In the genomic region with DNA sequence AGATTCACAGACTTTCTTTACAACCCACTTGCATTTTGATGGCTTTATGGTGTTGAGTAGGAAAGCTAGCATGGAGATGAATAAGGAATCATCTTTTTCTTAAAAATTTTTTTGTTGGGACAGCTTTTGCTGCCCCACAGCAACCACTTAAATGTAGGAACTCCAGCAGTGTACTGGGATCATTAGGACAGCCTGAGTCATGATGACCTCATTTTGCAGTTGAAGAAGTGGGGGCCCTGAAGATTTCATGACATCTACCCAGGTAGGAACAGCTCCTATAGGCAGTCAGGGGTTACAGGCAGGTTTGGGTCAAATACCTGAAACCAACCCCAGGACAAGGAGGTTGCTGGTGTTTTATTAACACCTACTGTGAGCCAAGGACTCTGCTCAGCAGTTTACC, we compare ENCODE assay signal across 13 cellular contexts. TPM values are rescaled to one million over a fixed set of nuclear protein-coding genes. Genes with fewer than 3 reads are reported as not detected.
DNase-seq lines count a peak whose midpoint lies in the region; ATAC-seq, FAIRE-seq and TF ChIP-seq lines count a peak whose summit lies in the region.
"Had no signal": no experiment of that assay in that cellular context is flagged by ENCODE, and none has a peak within 500 bp of the region (broad histone marks: within the 10 kb centered on the region; RNA-seq: fewer than 3 reads in every experiment).

No MANE protein-coding gene starts in this region.

- peaks cover 32% of the 10 kb centered on the region for H3K36me3 Mint-ChIP-seq in activated naive CD8-positive, alpha-beta T cell treated with anti-CD3 and anti-CD28 coated beads, Interleukin-2, amount 50 U/mL, for 24 hours (ENCODE audit: low read depth)

- H3K4me1 ChIP-seq in A673 (ENCODE audit: insufficient read depth, low read length, poor library complexity, severe bottlenecking) (peaks cover 20% of the 10 kb centered on the region), keratinocyte (ENCODE audit: control insufficient read depth, extremely low read depth, insufficient read depth, low read length) (peaks cover 36% of the 10 kb centered on the region), prostate gland (replicated peaks) (peaks cover 4% of the 10 kb centered on the region)

- H3K4me3 ChIP-seq in A673 (ENCODE audit: low read depth, low read length, poor library complexity, severe bottlenecking): peak overlapping the region; percentile 90
- no peak overlapping the region for H3K4me3 ChIP-seq in keratinocyte (ENCODE audit: control insufficient read depth in 2 of 3, extremely low read depth in 1 of 3, insufficient read depth in 2 of 3, low read depth in 1 of 3, low read length in 3 of 3)
- no peak overlapping the region for H3K4me3 ChIP-seq in prostate gland

- H3K9me3 ChIP-seq in A673 (ENCODE audit: low read depth, low read length, poor library complexity, severe bottlenecking) (no peaks in the 10 kb centered on the region), keratinocyte (ENCODE audit: control insufficient read depth, low read depth, low read length) (no peaks in the 10 kb centered on the region), prostate gland (no peaks in the 10 kb centered on the region)

- H3K9ac ChIP-seq in keratinocyte (ENCODE audit: control insufficient read depth, extremely low read depth, insufficient read depth, low read length): no peak overlapping the region

- dilution Hi-C loops in keratinocyte (cut with MboI; ENCODE audit: extremely low pct_ligation_motif_present, low sequenced_read_pairs): no loop called here

- FAIRE-seq in keratinocyte (lab: Jason Lieb, UNC): no peak
- FAIRE-seq: urothelium cell line had no signal

- H3K9me1 ChIP-seq in keratinocyte (ENCODE audit: control insufficient read depth, extremely low read depth, insufficient read depth, low read length): no peaks in the 10 kb centered on the region

- H3K4me1 Mint-ChIP-seq in activated naive CD8-positive, alpha-beta T cell treated with anti-CD3 and anti-CD28 coated beads, Interleukin-2, amount 50 U/mL, for 24 hours: peaks cover 33% of the 10 kb centered on the region

- CTCF ChIA-PET in A673 (lab: Charles Lee): no interaction called here

- TF ChIP-seq POLR2A in prostate gland (IDR thresholded peaks at IDR 0.05): no peak

- peak overlapping the region; percentile 93 for H3K27ac ChIP-seq in A673 (ENCODE audit: low read depth, low read length, poor library complexity, severe bottlenecking)
- peak overlapping the region; percentile 99 for H3K27ac ChIP-seq in keratinocyte (ENCODE audit: control insufficient read depth, insufficient read depth, low read length)
- H3K27ac ChIP-seq in prostate gland: no peak overlapping the region

- no peaks in the 10 kb centered on the region for H3K9me3 Mint-ChIP-seq in activated naive CD8-positive, alpha-beta T cell treated with anti-CD3 and anti-CD28 coated beads, Interleukin-2, amount 50 U/mL, for 24 hours

- no TSS peak for BruUV-seq in A673 (replicated peaks; lab: Mats Ljungman, UMichigan)

- peaks cover 42% of the 10 kb centered on the region for H3K36me3 ChIP-seq in A673 (ENCODE audit: insufficient read depth, low read length, poor library complexity, severe bottlenecking)
- peaks cover 13 to 34% of the 10 kb centered on the region in 2 experiments for H3K36me3 ChIP-seq in keratinocyte (ENCODE audit: control insufficient read depth in 2 of 2, extremely low read depth in 1 of 2, insufficient read depth in 2 of 2, low read length in 2 of 2)
- peaks cover 0 to 14% of the 10 kb centered on the region in 2 donors for H3K36me3 ChIP-seq in prostate gland

- peak overlapping the region; percentile 18 for H3K4me3 Mint-ChIP-seq in activated naive CD8-positive, alpha-beta T cell treated with anti-CD3 and anti-CD28 coated beads, Interleukin-2, amount 50 U/mL, for 24 hours

- peak overlapping the region; percentile 98 for H3K4me2 ChIP-seq in keratinocyte (ENCODE audit: control insufficient read depth, extremely low read depth, insufficient read depth, low read depth, low read length)

- no peak overlapping the region for H3K27ac Mint-ChIP-seq in activated naive CD8-positive, alpha-beta T cell treated with anti-CD3 and anti-CD28 coated beads, Interleukin-2, amount 50 U/mL, for 24 hours

- no peak overlapping the region for H2AFZ ChIP-seq in keratinocyte (ENCODE audit: control insufficient read depth, low read length)

- H4K20me1 ChIP-seq in keratinocyte (ENCODE audit: control insufficient read depth, extremely low read depth, insufficient read depth, low read length): peaks cover 3% of the 10 kb centered on the region

- no peak for DNase-seq in A673 (ENCODE audit: low spot score)
- DNase-seq in EH (ENCODE audit: low read depth): peak; percentile 19
- no peak for DNase-seq in activated naive CD8-positive, alpha-beta T cell treated with anti-CD3 and anti-CD28 coated beads, Interleukin-2, amount 50 U/mL, for 24 hours
- DNase-seq in keratinocyte (ENCODE audit: low read depth, low spot score): no peak
- DNase-seq in DMS 273 (lab: John Stamatoyannopoulos, UW; ENCODE audit: unreplicated experiment): no peak
- DNase-seq in prostate gland (ENCODE audit: low spot score): no peak
- DNase-seq: H7; stimulated activated CD4-positive, alpha-beta T cell treated with anti-CD3 and anti-CD28 coated beads, Interleukin-12 subunit alpha, Interleukin-12 subunit beta, amount 100 ng/mL, for 4 hours; T-helper 9 cell had no signal

- TF ChIP-seq CTCF in A673 (conservative IDR thresholded peaks at IDR 0.05; ENCODE audit: low read depth, low read length): no peak
- TF ChIP-seq CTCF in keratinocyte (optimal IDR thresholded peaks at IDR 0.05 in 1 of 3, IDR thresholded peaks at IDR 0.05 in 1 of 3, conservative IDR thresholded peaks at IDR 0.05 in 1 of 3; ENCODE audit: extremely low read depth in 1 of 3, insufficient read depth in 2 of 3, low read length in 3 of 3): no peak
- no peak for TF ChIP-seq CTCF in prostate gland (IDR thresholded peaks at IDR 0.05)

- POLR2A ChIA-PET in A673 (lab: Charles Lee; ENCODE audit: low non-redundant PET): no interaction called here

- H3K27me3 ChIP-seq in A673 (replicated peaks; ENCODE audit: insufficient read depth, low read depth, low read length, poor library complexity) (no peaks in the 10 kb centered on the region), keratinocyte (ENCODE audit: control insufficient read depth, extremely low read depth, insufficient read depth, low read length) (no peaks in the 10 kb centered on the region), prostate gland (replicated peaks; ENCODE audit: insufficient read depth) (no peaks in the 10 kb centered on the region)

- intact Hi-C loops in A673 (cut with micrococcal nuclease; ENCODE audit: unreplicated experiment) (no loop called here), prostate gland (cut with DNase I) (loop anchor here (10.0 kb wide), 1 partner anchor 49 kb away; no protein-coding TSS in a partner anchor)

- peaks cover 47% of the 10 kb centered on the region for H3K79me2 ChIP-seq in keratinocyte (ENCODE audit: control insufficient read depth, insufficient read depth, low read length)

- H3K27me3 Mint-ChIP-seq in activated naive CD8-positive, alpha-beta T cell treated with anti-CD3 and anti-CD28 coated beads, Interleukin-2, amount 50 U/mL, for 24 hours: peaks cover 2% of the 10 kb centered on the region

- ATAC-seq in activated naive CD8-positive, alpha-beta T cell treated with anti-CD3 and anti-CD28 coated beads, Interleukin-2, amount 50 U/mL, for 24 hours: no peak
- ATAC-seq in HG02759 (IDR thresholded peaks at IDR 0.05; ENCODE audit: unreplicated experiment) (no peak), GM21825 (IDR thresholded peaks at IDR 0.05; ENCODE audit: unreplicated experiment) (no peak)

RNA-seq across cellular contexts. Expression of gene METTL22, which starts 2.1 kb away (rescaled TPM):
- 91.2 and 116 TPM in 2 replicates for total RNA-seq in A673 (2021)
- polyA plus RNA-seq in keratinocyte: 21.9 to 33.1 TPM (median 31.1 TPM) in 3 replicates
- 10.5 TPM for polyA plus RNA-seq in keratinocyte (2011; ENCODE audit: low read depth)
- 18.5 and 27.3 TPM in 2 replicates for polyA plus RNA-seq in keratinocyte (2011; cell fraction: cytosol; rRNA removed)
- 58.8 and 67.5 TPM in 2 replicates for polyA plus RNA-seq in keratinocyte (2011; cell fraction: nucleus; rRNA removed)
- polyA plus RNA-seq in keratinocyte (2012; ENCODE audit: low replicate concordance): 13.2 and 18.5 TPM in 2 replicates
- 39.2 to 82.0 TPM (median 43.8 TPM) in 3 replicates for polyA minus RNA-seq in keratinocyte
- polyA minus RNA-seq in keratinocyte (2011; cell fraction: cytosol; rRNA and poly(A)+ RNA removed): 49.3 TPM
- polyA minus RNA-seq in keratinocyte (2011; cell fraction: nucleus; rRNA and poly(A)+ RNA removed): 25.0 and 25.1 TPM in 2 replicates
- 10 to 100 TPM; 16.3 to 56.6 TPM for total RNA-seq in prostate gland

RNA-seq across cellular contexts. Expression of gene TMEM114, which starts 33.3 kb away (rescaled TPM):
- 0.86 and 1.8 TPM in 2 replicates for total RNA-seq in A673 (2021)
- polyA plus RNA-seq in keratinocyte: not detected in 3 replicates
- polyA plus RNA-seq in keratinocyte (2011; ENCODE audit: low read depth): not detected
- polyA plus RNA-seq in keratinocyte (2011; cell fraction: cytosol; rRNA removed): not detected in 2 replicates
- not detected in 2 replicates for polyA plus RNA-seq in keratinocyte (2011; cell fraction: nucleus; rRNA removed)
- polyA plus RNA-seq in keratinocyte (2012; ENCODE audit: low replicate concordance): not detected in 2 replicates
- polyA minus RNA-seq in keratinocyte: not detected in 3 replicates
- not detected for polyA minus RNA-seq in keratinocyte (2011; cell fraction: cytosol; rRNA and poly(A)+ RNA removed)
- polyA minus RNA-seq in keratinocyte (2011; cell fraction: nucleus; rRNA and poly(A)+ RNA removed): not detected in 2 replicates
- total RNA-seq in prostate gland: not detected
- total RNA-seq: epithelial cell of proximal tubule, H7 had no signal

RNA-seq across cellular contexts. Expression of gene ABAT, which starts 50.8 kb away (rescaled TPM):
- total RNA-seq in A673 (2021) (6.9 and 8.6 TPM in 2 replicates), prostate gland (10 to 100 TPM; 67.4 to 74.7 TPM)
- polyA plus RNA-seq in keratinocyte: 11.8 to 16.8 TPM (median 13.7 TPM) in 3 replicates
- 5.5 TPM for polyA plus RNA-seq in keratinocyte (2011; ENCODE audit: low read depth)
- 13.0 and 15.7 TPM in 2 replicates for polyA plus RNA-seq in keratinocyte (2011; cell fraction: cytosol; rRNA removed)
- polyA plus RNA-seq in keratinocyte (2011; cell fraction: nucleus; rRNA removed): 28.8 and 29.8 TPM in 2 replicates
- 2.9 and 11.8 TPM in 2 replicates for polyA plus RNA-seq in keratinocyte (2012; ENCODE audit: low replicate concordance)
- polyA minus RNA-seq in keratinocyte: 11.7 to 17.1 TPM (median 13.6 TPM) in 3 replicates
- polyA minus RNA-seq in keratinocyte (2011; cell fraction: cytosol; rRNA and poly(A)+ RNA removed): 11.1 TPM
- polyA minus RNA-seq in keratinocyte (2011; cell fraction: nucleus; rRNA and poly(A)+ RNA removed): 14.1 and 17.6 TPM in 2 replicates

Comparison
In these comparisons a context has a peak if more than half of its experiments do, and no peak if none do; other contexts are left out.
1. H3K27ac ChIP-seq: peak in A673 (single experiment) and keratinocyte (single experiment); none in prostate gland (0 of 2).